ENCODE assay signal across 14 cellular contexts in genomic region chr19:15025237-15025636, GRCh38. TPM values are rescaled to one million over a fixed set of nuclear protein-coding genes. Genes with fewer than 3 reads are reported as not detected.
DNase-seq lines count a peak whose midpoint lies in the region; ATAC-seq, FAIRE-seq and TF ChIP-seq lines count a peak whose summit lies in the region.
"Had no signal": no experiment of that assay in that cellular context is flagged by ENCODE, and none has a peak within 500 bp of the region (broad histone marks: within the 10 kb centered on the region; RNA-seq: fewer than 3 reads in every experiment).

No MANE protein-coding gene starts in this region.

- H4K20me1 ChIP-seq in Loucy (ENCODE audit: insufficient read depth, low read length, poor library complexity, severe bottlenecking) (no peaks in the 10 kb centered on the region), K562 (replicated peaks; ENCODE audit: control insufficient read depth, insufficient read depth, low read length) (no peaks in the 10 kb centered on the region)

- H3K36me3 ChIP-seq in Loucy (ENCODE audit: insufficient read depth, low read length): no peaks in the 10 kb centered on the region
- no peaks in the 10 kb centered on the region for H3K36me3 ChIP-seq in K562 (ENCODE audit: control insufficient read depth, insufficient read depth, low read length)
- no peaks in the 10 kb centered on the region for H3K36me3 ChIP-seq in suprapubic skin
- H3K36me3 ChIP-seq: right atrium auricular region had no signal

- DNase-seq in activated CD4-positive, alpha-beta memory T cell treated with anti-CD3 and anti-CD28 coated beads for 36 hours: peak; percentile 11
- DNase-seq in activated CD4-positive, alpha-beta memory T cell treated with anti-CD3 and anti-CD28 coated beads, Interleukin-2, amount 10 ng/mL, durations not matched to agents 7 days and 5 days: no peak
- DNase-seq in K562 (ENCODE audit: extremely low read depth in 1 of 4, low spot score in 3 of 4) (peak; percentile 6 to 24 (median 19)), suprapubic skin (ENCODE audit: low spot score in 2 of 2) (no peak), activated gamma-delta T cell (lab: John Stamatoyannopoulos, UW) (no peak), NCI-H524 treated with DMSO at 0.1 percent for 48 hours (lab: John Stamatoyannopoulos, UW) (no peak)
- DNase-seq: activated CD8-positive, alpha-beta memory T cell treated with anti-CD3 and anti-CD28 coated beads, Interleukin-2, amount 10 ng/mL, durations not matched to agents 7 days and 5 days; anterior cingulate cortex; C1 segment of cervical spinal cord; IMR-90 had no signal

- POLR2A ChIA-PET in activated CD4-positive, alpha-beta memory T cell treated with anti-CD3 and anti-CD28 coated beads for 36 hours (lab: Charles Lee): no interaction called here
- POLR2A ChIA-PET in activated CD4-positive, alpha-beta memory T cell treated with anti-CD3 and anti-CD28 coated beads, Interleukin-2, amount 10 ng/mL, durations not matched to agents 7 days and 5 days (lab: Charles Lee): no interaction called here
- POLR2A ChIA-PET in K562 (lab: Yijun Ruan, JAX): interaction anchor here (0.6 kb wide), 2 partner anchors 50 to 62 kb away, joined by 3 read pairs; no protein-coding TSS in a partner anchor

- no peak overlapping the region for H3K27ac Mint-ChIP-seq in activated CD4-positive, alpha-beta memory T cell treated with anti-CD3 and anti-CD28 coated beads for 36 hours
- H3K27ac Mint-ChIP-seq in activated CD4-positive, alpha-beta memory T cell treated with anti-CD3 and anti-CD28 coated beads, Interleukin-2, amount 10 ng/mL, durations not matched to agents 7 days and 5 days: no peak overlapping the region
- H3K27ac Mint-ChIP-seq: activated CD8-positive, alpha-beta memory T cell treated with anti-CD3 and anti-CD28 coated beads, Interleukin-2, amount 10 ng/mL, durations not matched to agents 7 days and 5 days had no signal

- FAIRE-seq in K562 (lab: Jason Lieb, UNC): no peak

- H2AFZ ChIP-seq in Loucy (ENCODE audit: low read length) (no peak overlapping the region), K562 (ENCODE audit: low read depth, low read length) (no peak overlapping the region)

- H3K4me1 Mint-ChIP-seq in activated CD4-positive, alpha-beta memory T cell treated with anti-CD3 and anti-CD28 coated beads for 36 hours (ENCODE audit: low read depth): no peaks in the 10 kb centered on the region
- H3K4me1 Mint-ChIP-seq in activated CD4-positive, alpha-beta memory T cell treated with anti-CD3 and anti-CD28 coated beads, Interleukin-2, amount 10 ng/mL, durations not matched to agents 7 days and 5 days: no peaks in the 10 kb centered on the region
- H3K4me1 Mint-ChIP-seq: activated CD8-positive, alpha-beta memory T cell treated with anti-CD3 and anti-CD28 coated beads, Interleukin-2, amount 10 ng/mL, durations not matched to agents 7 days and 5 days had no signal

- TF ChIP-seq RAD21 in K562 (CRISPR knock-in tag; conservative IDR thresholded peaks at IDR 0.05 in 1 of 2, IDR thresholded peaks at IDR 0.05 in 1 of 2): no peak

- in situ Hi-C loops in K562 (cut with MboI): no loop called here

- H3K36me3 Mint-ChIP-seq in activated CD4-positive, alpha-beta memory T cell treated with anti-CD3 and anti-CD28 coated beads for 36 hours: no peaks in the 10 kb centered on the region
- no peaks in the 10 kb centered on the region for H3K36me3 Mint-ChIP-seq in activated CD4-positive, alpha-beta memory T cell treated with anti-CD3 and anti-CD28 coated beads, Interleukin-2, amount 10 ng/mL, durations not matched to agents 7 days and 5 days (ENCODE audit: low read depth)
- H3K36me3 Mint-ChIP-seq: activated CD8-positive, alpha-beta memory T cell treated with anti-CD3 and anti-CD28 coated beads, Interleukin-2, amount 10 ng/mL, durations not matched to agents 7 days and 5 days had no signal

- H3K9me1 ChIP-seq in K562 (ENCODE audit: control insufficient read depth, insufficient read depth, low read length): no peaks in the 10 kb centered on the region

- no peaks in the 10 kb centered on the region for H3K4me1 ChIP-seq in Loucy (ENCODE audit: insufficient read depth, low read length, poor library complexity, severe bottlenecking)
- peaks cover 0 to 5% of the 10 kb centered on the region in 2 experiments; a peak in 2 of 5 replicates for H3K4me1 ChIP-seq in K562 (replicated peaks in 1 of 2; ENCODE audit: control insufficient read depth in 2 of 2, insufficient read depth in 2 of 2, low read length in 2 of 2)
- no peaks in the 10 kb centered on the region for H3K4me1 ChIP-seq in suprapubic skin
- H3K4me1 ChIP-seq: right atrium auricular region had no signal

- BruUV-seq in K562 (replicated peaks; lab: Mats Ljungman, UMichigan): no TSS peak

- TF ChIP-seq POLR2A in K562 (conservative IDR thresholded peaks at IDR 0.05) (no peak), suprapubic skin (IDR thresholded peaks at IDR 0.05) (no peak)

- ATAC-seq in K562 (peak; percentile 55; the same call in 1 of the 3 replicates), HG02981 (IDR thresholded peaks at IDR 0.05; ENCODE audit: unreplicated experiment) (no peak)
- ATAC-seq: activated CD8-positive, alpha-beta memory T cell treated with anti-CD3 and anti-CD28 coated beads, Interleukin-2, amount 10 ng/mL, durations not matched to agents 7 days and 5 days had no signal

- peaks cover 3% of the 10 kb centered on the region for H3K27me3 Mint-ChIP-seq in activated CD4-positive, alpha-beta memory T cell treated with anti-CD3 and anti-CD28 coated beads for 36 hours
- H3K27me3 Mint-ChIP-seq in activated CD4-positive, alpha-beta memory T cell treated with anti-CD3 and anti-CD28 coated beads, Interleukin-2, amount 10 ng/mL, durations not matched to agents 7 days and 5 days: no peaks in the 10 kb centered on the region

- H3K4me3 ChIP-seq in Loucy (ENCODE audit: low read length, poor library complexity, severe bottlenecking): no peak overlapping the region
- H3K4me3 ChIP-seq in K562: no peak overlapping the region
- H3K4me3 ChIP-seq in suprapubic skin: no peak overlapping the region
- H3K4me3 ChIP-seq: right atrium auricular region had no signal

- no peaks in the 10 kb centered on the region for H3K79me2 ChIP-seq in Loucy (ENCODE audit: insufficient read depth, low read length)
- no peaks in the 10 kb centered on the region for H3K79me2 ChIP-seq in K562 (ENCODE audit: control insufficient read depth, insufficient read depth, low read length)

- H3K9me3 ChIP-seq in Loucy (ENCODE audit: insufficient read depth, low read depth, low read length) (no peaks in the 10 kb centered on the region), K562 (replicated peaks; ENCODE audit: control insufficient read depth, insufficient read depth, low read depth, low read length) (no peaks in the 10 kb centered on the region), suprapubic skin (no peaks in the 10 kb centered on the region)
- H3K9me3 ChIP-seq: right atrium auricular region had no signal

- WGBS in K562 (ENCODE audit: insufficient coverage, low coverage, missing lambda C conversion rate): 4% methylated on average over 2 of the region's 2 CpGs
- 21% methylated on average over 2 of the region's 2 CpGs for WGBS in suprapubic skin

- H3K9me2 ChIP-seq in Loucy (replicated peaks; ENCODE audit: low read depth, low read length): no peaks in the 10 kb centered on the region

- TF ChIP-seq CTCF in Loucy (conservative IDR thresholded peaks at IDR 0.05; ENCODE audit: low read length) (peak; percentile 56), K562 (IDR thresholded peaks at IDR 0.05 in 2 of 3, conservative IDR thresholded peaks at IDR 0.05 in 1 of 3; ENCODE audit: insufficient read depth in 2 of 3, low read depth in 1 of 3, low read length in 3 of 3) (peak; percentile 20 to 38 (median 27); a peak in 3 of 6 replicates), suprapubic skin (IDR thresholded peaks at IDR 0.05) (peak; percentile 13 to 18)

- CTCF ChIA-PET in activated CD4-positive, alpha-beta memory T cell treated with anti-CD3 and anti-CD28 coated beads for 36 hours (lab: Charles Lee): no interaction called here
- CTCF ChIA-PET in activated CD4-positive, alpha-beta memory T cell treated with anti-CD3 and anti-CD28 coated beads, Interleukin-2, amount 10 ng/mL, durations not matched to agents 7 days and 5 days (lab: Charles Lee): interaction anchor here (0.6 to 0.7 kb wide), 6 partner anchors 61 to 801 kb away, joined by 3 to 4 read pairs (median 4); no protein-coding TSS in a partner anchor
- CTCF ChIA-PET in K562 (lab: Yijun Ruan, JAX; ENCODE audit: low intra/inter-chr PET ratio): interaction anchor here (0.6 kb wide), 1 partner anchor 238 kb away, joined by 3 read pairs; no protein-coding TSS in a partner anchor

- H3K9ac ChIP-seq in Loucy (ENCODE audit: low read depth, low read length, poor library complexity, severe bottlenecking) (no peak overlapping the region), K562 (ENCODE audit: insufficient read depth in 1 of 2, low read depth in 2 of 2, low read length in 2 of 2) (no peak overlapping the region)

- no peak overlapping the region for H3K4me2 ChIP-seq in Loucy (ENCODE audit: low read depth, low read length, poor library complexity, severe bottlenecking)
- no peak overlapping the region for H3K4me2 ChIP-seq in K562 (ENCODE audit: insufficient read depth, low read length)

- H3F3A ChIP-seq in Loucy (ENCODE audit: low read depth): no peaks in the 10 kb centered on the region

- no peaks in the 10 kb centered on the region for H3K9me3 Mint-ChIP-seq in activated CD4-positive, alpha-beta memory T cell treated with anti-CD3 and anti-CD28 coated beads for 36 hours
- H3K9me3 Mint-ChIP-seq in activated CD4-positive, alpha-beta memory T cell treated with anti-CD3 and anti-CD28 coated beads, Interleukin-2, amount 10 ng/mL, durations not matched to agents 7 days and 5 days: no peaks in the 10 kb centered on the region

- H3K4me3 Mint-ChIP-seq in activated CD4-positive, alpha-beta memory T cell treated with anti-CD3 and anti-CD28 coated beads for 36 hours: no peak overlapping the region
- H3K4me3 Mint-ChIP-seq in activated CD4-positive, alpha-beta memory T cell treated with anti-CD3 and anti-CD28 coated beads, Interleukin-2, amount 10 ng/mL, durations not matched to agents 7 days and 5 days: no peak overlapping the region
- H3K4me3 Mint-ChIP-seq: activated CD8-positive, alpha-beta memory T cell treated with anti-CD3 and anti-CD28 coated beads, Interleukin-2, amount 10 ng/mL, durations not matched to agents 7 days and 5 days had no signal

- H3K27ac ChIP-seq in K562 (ENCODE audit: extremely low read depth, low read depth, low read length) (no peak overlapping the region), suprapubic skin (no peak overlapping the region)
- H3K27ac ChIP-seq: right atrium auricular region had no signal

- H3K27me3 ChIP-seq in Loucy (ENCODE audit: insufficient read depth, low read length, poor library complexity, severe bottlenecking) (no peaks in the 10 kb centered on the region), K562 (ENCODE audit: control insufficient read depth in 2 of 2, insufficient read depth in 2 of 2, low read length in 2 of 2) (peaks cover 6 to 31% of the 10 kb centered on the region in 2 experiments; a peak in 4 of 5 replicates), suprapubic skin (peaks cover 37% of the 10 kb centered on the region)
- H3K27me3 ChIP-seq: right atrium auricular region had no signal

- no peak for TF ChIP-seq EP300 in K562 (IDR thresholded peaks at IDR 0.05; ENCODE audit: low read length)
- TF ChIP-seq EP300 in suprapubic skin (IDR thresholded peaks at IDR 0.05): no peak

- intact Hi-C loops in activated CD4-positive, alpha-beta memory T cell treated with anti-CD3 and anti-CD28 coated beads for 36 hours (cut with micrococcal nuclease): no loop called here
- intact Hi-C loops in K562 (cut with micrococcal nuclease): no loop called here

RNA-seq across cellular contexts. Expression of gene CASP14, which starts 24.0 kb away (rescaled TPM):
- total RNA-seq in activated CD4-positive, alpha-beta memory T cell treated with anti-CD3 and anti-CD28 coated beads for 36 hours: not detected
- total RNA-seq in activated CD4-positive, alpha-beta memory T cell treated with anti-CD3 and anti-CD28 coated beads, Interleukin-2, amount 10 ng/mL, durations not matched to agents 7 days and 5 days: not detected
- total RNA-seq in K562 (2011; cell fraction: chromatin; rRNA removed; ENCODE audit: low replicate concordance): not detected in 2 replicates
- not detected in 2 replicates for total RNA-seq in K562 (2011; cell fraction: nucleolus; rRNA removed)
- not detected in 2 replicates for total RNA-seq in K562 (2011; cell fraction: nucleoplasm; rRNA removed)
- not detected in 2 replicates for total RNA-seq in K562 (2014; rRNA removed)
- not detected in 2 replicates for total RNA-seq in K562 (2014; rRNA removed; fragmentation: Illumina TruSeq; extraction: Trizol)
- total RNA-seq in K562 (2015; rRNA removed; fragmentation: Illumina TruSeq; extraction: Trizol): not detected in 2 replicates
- total RNA-seq in K562 (2021): not detected in 2 replicates
- not detected in 2 replicates for polyA plus RNA-seq in K562 (2011; rRNA removed)
- not detected in 2 replicates for polyA plus RNA-seq in K562 (2011; cell fraction: cytosol; rRNA removed)
- not detected in 2 replicates for polyA plus RNA-seq in K562 (2011; cell fraction: nucleus; rRNA removed)
- polyA plus RNA-seq in K562 (2012): 0.17 TPM in 1 of 2 replicates, not detected in the other
- not detected in 2 replicates for polyA plus RNA-seq in K562 (2014; fragmentation: Illumina TruSeq; extraction: Trizol)
- polyA plus RNA-seq in K562 (2014; fragmentation: Nextera tagmentation; extraction: Ambion mirVana): not detected
- polyA plus RNA-seq in K562 (2014; rRNA removed): not detected in 2 replicates
- not detected in 2 replicates for polyA minus RNA-seq in K562 (2011; rRNA and poly(A)+ RNA removed)
- polyA minus RNA-seq in K562 (2011; cell fraction: cytosol; rRNA and poly(A)+ RNA removed): not detected in 2 replicates
- polyA minus RNA-seq in K562 (2011; cell fraction: nucleus; rRNA and poly(A)+ RNA removed): not detected in 2 replicates
- total RNA-seq in suprapubic skin: 100 to 1,000 TPM; 123 to 363 (median 254) TPM
- total RNA-seq: activated CD8-positive, alpha-beta memory T cell treated with anti-CD3 and anti-CD28 coated beads, Interleukin-2, amount 10 ng/mL, durations not matched to agents 7 days and 5 days; IMR-90; right atrium auricular region had no signal
- polyA plus RNA-seq: IMR-90 had no signal

RNA-seq across cellular contexts. Expression of gene SLC1A6, which starts 45.6 kb away (rescaled TPM):
- total RNA-seq in activated CD4-positive, alpha-beta memory T cell treated with anti-CD3 and anti-CD28 coated beads for 36 hours: not detected
- not detected for total RNA-seq in activated CD4-positive, alpha-beta memory T cell treated with anti-CD3 and anti-CD28 coated beads, Interleukin-2, amount 10 ng/mL, durations not matched to agents 7 days and 5 days
- total RNA-seq in K562 (2011; cell fraction: chromatin; rRNA removed; ENCODE audit: low replicate concordance): not detected in 2 replicates
- not detected in 2 replicates for total RNA-seq in K562 (2011; cell fraction: nucleolus; rRNA removed)
- total RNA-seq in K562 (2011; cell fraction: nucleoplasm; rRNA removed): not detected in 2 replicates
- not detected in 2 replicates for total RNA-seq in K562 (2014; rRNA removed)
- total RNA-seq in K562 (2014; rRNA removed; fragmentation: Illumina TruSeq; extraction: Trizol): not detected in 2 replicates
- total RNA-seq in K562 (2015; rRNA removed; fragmentation: Illumina TruSeq; extraction: Trizol): not detected in 2 replicates
- not detected in 2 replicates for total RNA-seq in K562 (2021)
- not detected in 2 replicates for polyA plus RNA-seq in K562 (2011; rRNA removed)
- polyA plus RNA-seq in K562 (2011; cell fraction: cytosol; rRNA removed): not detected in 2 replicates
- not detected in 2 replicates for polyA plus RNA-seq in K562 (2011; cell fraction: nucleus; rRNA removed)
- polyA plus RNA-seq in K562 (2012): not detected in 2 replicates
- not detected in 2 replicates for polyA plus RNA-seq in K562 (2014; fragmentation: Illumina TruSeq; extraction: Trizol)
- not detected for polyA plus RNA-seq in K562 (2014; fragmentation: Nextera tagmentation; extraction: Ambion mirVana)
- not detected in 2 replicates for polyA plus RNA-seq in K562 (2014; rRNA removed)
- polyA minus RNA-seq in K562 (2011; rRNA and poly(A)+ RNA removed): not detected in 2 replicates
- polyA minus RNA-seq in K562 (2011; cell fraction: cytosol; rRNA and poly(A)+ RNA removed): not detected in 2 replicates
- polyA minus RNA-seq in K562 (2011; cell fraction: nucleus; rRNA and poly(A)+ RNA removed): not detected in 2 replicates
- 10 to 100 TPM in 1 of 4 donors, 1 to 10 TPM in 3; 2.8 to 24.5 (median 9.8) TPM for total RNA-seq in suprapubic skin
- total RNA-seq: activated CD8-positive, alpha-beta memory T cell treated with anti-CD3 and anti-CD28 coated beads, Interleukin-2, amount 10 ng/mL, durations not matched to agents 7 days and 5 days; IMR-90; right atrium auricular region had no signal
- polyA plus RNA-seq: IMR-90 had no signal

RNA-seq across cellular contexts. Expression of gene OR1I1, which starts 56.8 kb away (rescaled TPM):
- total RNA-seq in activated CD4-positive, alpha-beta memory T cell treated with anti-CD3 and anti-CD28 coated beads for 36 hours: not detected
- not detected for total RNA-seq in activated CD4-positive, alpha-beta memory T cell treated with anti-CD3 and anti-CD28 coated beads, Interleukin-2, amount 10 ng/mL, durations not matched to agents 7 days and 5 days
- total RNA-seq in K562 (2011; cell fraction: chromatin; rRNA removed; ENCODE audit: low replicate concordance): not detected in 2 replicates
- total RNA-seq in K562 (2011; cell fraction: nucleolus; rRNA removed): not detected in 2 replicates
- not detected in 2 replicates for total RNA-seq in K562 (2011; cell fraction: nucleoplasm; rRNA removed)
- total RNA-seq in K562 (2014; rRNA removed) (not detected in 2 replicates), K562 (2014; rRNA removed; fragmentation: Illumina TruSeq; extraction: Trizol) (not detected in 2 replicates), K562 (2015; rRNA removed; fragmentation: Illumina TruSeq; extraction: Trizol) (not detected in 2 replicates), K562 (2021) (not detected in 2 replicates), suprapubic skin (not detected)
- polyA plus RNA-seq in K562 (2011; rRNA removed) (not detected in 2 replicates), K562 (2014; fragmentation: Illumina TruSeq; extraction: Trizol) (not detected in 2 replicates), K562 (2014; fragmentation: Nextera tagmentation; extraction: Ambion mirVana) (not detected), K562 (2014; rRNA removed) (not detected in 2 replicates)
- not detected in 2 replicates for polyA plus RNA-seq in K562 (2011; cell fraction: cytosol; rRNA removed)
- polyA plus RNA-seq in K562 (2011; cell fraction: nucleus; rRNA removed): not detected in 2 replicates
- polyA plus RNA-seq in K562 (2012): 0.01 TPM in 1 of 2 replicates, not detected in the other
- polyA minus RNA-seq in K562 (2011; rRNA and poly(A)+ RNA removed): not detected in 2 replicates
- not detected in 2 replicates for polyA minus RNA-seq in K562 (2011; cell fraction: cytosol; rRNA and poly(A)+ RNA removed)
- not detected in 2 replicates for polyA minus RNA-seq in K562 (2011; cell fraction: nucleus; rRNA and poly(A)+ RNA removed)
- total RNA-seq: activated CD8-positive, alpha-beta memory T cell treated with anti-CD3 and anti-CD28 coated beads, Interleukin-2, amount 10 ng/mL, durations not matched to agents 7 days and 5 days; IMR-90; right atrium auricular region had no signal
- polyA plus RNA-seq: esophagus, IMR-90 had no signal

Comparison
In these comparisons a context has a peak if more than half of its experiments do, and no peak if none do; other contexts are left out.
1. DNase-seq: peak in activated CD4-positive, alpha-beta memory T cell treated with anti-CD3 and anti-CD28 coated beads for 36 hours (single experiment) and K562 (4 of 4); none in activated CD4-positive, alpha-beta memory T cell treated with anti-CD3 and anti-CD28 coated beads, Interleukin-2, amount 10 ng/mL, durations not matched to agents 7 days and 5 days (single experiment), suprapubic skin (0 of 2), activated gamma-delta T cell (single experiment) and NCI-H524 treated with DMSO at 0.1 percent for 48 hours (single experiment).
2. RNA of gene CASP14, which starts 24.0 kb away (total RNA-seq): 123 to 363 TPM in suprapubic skin; not detected in activated CD4-positive, alpha-beta memory T cell treated with anti-CD3 and anti-CD28 coated beads for 36 hours, not detected in activated CD4-positive, alpha-beta memory T cell treated with anti-CD3 and anti-CD28 coated beads, Interleukin-2, amount 10 ng/mL, durations not matched to agents 7 days and 5 days and not detected in K562; every median in the first group is over 100 times any median in the second.
3. Peak in every context shown above with its lines, with median percentiles within 50 percentile points of each other: CTCF ChIP-seq.